14 cellular contexts compared by ENCODE assay signal in genomic region chr5:38600334-38601045, GRCh38. TPM values are rescaled to one million over a fixed set of nuclear protein-coding genes. Genes with fewer than 3 reads are reported as not detected.
DNase-seq lines count a peak whose midpoint lies in the region; ATAC-seq and TF ChIP-seq lines count a peak whose summit lies in the region.
"Had no signal": no experiment of that assay in that cellular context is flagged by ENCODE, and none has a peak within 500 bp of the region (broad histone marks: within the 10 kb centered on the region; RNA-seq: fewer than 3 reads in every experiment).

No MANE protein-coding gene starts in this region.

- ATAC-seq in gastrocnemius medialis (peak; percentile 56 to 63), HG03521 (IDR thresholded peaks at IDR 0.05; ENCODE audit: unreplicated experiment) (no peak)
- ATAC-seq: CD8-positive, alpha-beta T cell; effector memory CD8-positive, alpha-beta T cell; left lobe of liver; natural killer cell treated with Interleukin-12 subunit alpha and Interleukin-12 subunit beta and Interleukin-15 and Interleukin-18, amount 100 ng/mL, for 72 hours had no signal

- no peak for TF ChIP-seq CTCF in gastrocnemius medialis (IDR thresholded peaks at IDR 0.05 in 4 of 5, conservative IDR thresholded peaks at IDR 0.05 in 1 of 5)

- intact Hi-C loops in gastrocnemius medialis (cut with DNase I; ENCODE audit: low total_unique reads): loop anchor here (5.0 kb wide), 1 partner anchor 153 kb away; no protein-coding TSS in a partner anchor

- peak overlapping the region in 1 of 4 donors; percentile 26 for H3K4me3 ChIP-seq in gastrocnemius medialis
- H3K4me3 ChIP-seq: transverse colon had no signal

- H3K27ac ChIP-seq in epithelial cell of prostate (no peak overlapping the region), gastrocnemius medialis (peak overlapping the region; percentile 82 to 91 (median 88))
- H3K27ac ChIP-seq: transverse colon had no signal

- TF ChIP-seq POLR2A in gastrocnemius medialis (IDR thresholded peaks at IDR 0.05): peak in 1 of 2 donors; percentile 24

- in situ Hi-C loops in gastrocnemius medialis (cut with MboI; ENCODE audit: low sequenced_read_pairs in 4 of 4): no loop called here

- H3K9me3 ChIP-seq in gastrocnemius medialis: no peaks in the 10 kb centered on the region
- H3K9me3 ChIP-seq: transverse colon had no signal

- peaks cover 33 to 57% of the 10 kb centered on the region in 2 donors for H3K4me1 ChIP-seq in gastrocnemius medialis
- H3K4me1 ChIP-seq: transverse colon had no signal

- H3K36me3 ChIP-seq in gastrocnemius medialis: no peaks in the 10 kb centered on the region
- H3K36me3 ChIP-seq: transverse colon had no signal

- H3K27me3 ChIP-seq in gastrocnemius medialis: no peaks in the 10 kb centered on the region
- H3K27me3 ChIP-seq: transverse colon had no signal

- DNase-seq in EL (peak; percentile 43), NOMO-1 treated with DMSO at 0.1 percent for 48 hours (lab: John Stamatoyannopoulos, UW; ENCODE audit: unreplicated experiment) (peak; percentile 88), epithelial cell of prostate (ENCODE audit: low read depth, low spot score) (peak; percentile 36), gastrocnemius medialis (peak in 1 of 2 donors; percentile 34), ureter (ENCODE audit: low spot score) (no peak)
- no peak for DNase-seq in activated CD4-positive, CD25-positive, alpha-beta regulatory T cell treated with anti-CD3 and anti-CD28 coated beads, Interleukin-2, amount 50 U/mL, for 72 hours
- DNase-seq: activated gamma-delta T cell treated with Interleukin-2 at 50 U/mL for 16 hours; CD8-positive, alpha-beta T cell; effector memory CD8-positive, alpha-beta T cell; NCI-H1417 treated with DMSO at 0.1 percent for 48 hours; transverse colon had no signal

RNA-seq across cellular contexts. Expression of gene LIFR, which starts 44.0 kb away (rescaled TPM):
- total RNA-seq in gastrocnemius medialis: 100 to 1,000 TPM in 1 of 4 donors, 10 to 100 TPM in 3; 80.0 to 233 (median 89.5) TPM
- 65.4 TPM for total RNA-seq in ureter
- total RNA-seq: CD8-positive, alpha-beta T cell; natural killer cell treated with Interleukin-12 subunit alpha and Interleukin-12 subunit beta and Interleukin-15 and Interleukin-18, amount 100 ng/mL, for 72 hours had no signal

Comparison
In these comparisons a context has a peak if more than half of its experiments do, and no peak if none do; other contexts are left out.
1. DNase-seq: peak in EL (single experiment), NOMO-1 treated with DMSO at 0.1 percent for 48 hours (single experiment) and epithelial cell of prostate (single experiment); none in activated CD4-positive, CD25-positive, alpha-beta regulatory T cell treated with anti-CD3 and anti-CD28 coated beads, Interleukin-2, amount 50 U/mL, for 72 hours (single experiment) and ureter (single experiment).